In the genomic region with DNA sequence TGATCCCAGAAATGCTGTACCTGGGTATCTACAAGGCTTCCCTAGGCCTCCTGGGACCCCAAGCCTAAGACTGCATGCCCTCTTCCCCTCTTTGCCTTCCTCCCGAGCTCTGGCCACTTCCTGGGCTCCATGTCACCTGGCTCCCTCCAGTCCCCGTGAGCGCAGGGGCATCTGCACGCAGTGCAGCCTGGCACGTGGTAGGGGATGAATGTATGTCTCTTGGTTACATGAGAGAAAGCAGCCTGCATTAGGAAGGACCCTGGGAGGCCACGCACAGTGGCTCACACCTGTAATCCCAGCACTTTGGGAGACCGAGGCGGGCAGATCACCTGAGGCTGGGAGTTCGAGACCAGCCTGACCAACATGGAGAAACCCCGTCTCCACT, we compare ENCODE assay signal across 26 cellular contexts.
"Had no signal": no experiment of that assay in that cellular context is flagged by ENCODE, and none has a peak within 500 bp of the region (broad histone marks: within the 10 kb centered on the region; RNA-seq: fewer than 3 reads in every experiment).

No MANE protein-coding gene starts in this region.

- DNase-seq: activated CD4-positive, alpha-beta T cell treated with anti-CD3 and anti-CD28 coated beads for 48 hours; activated CD4-positive, alpha-beta T cell treated with anti-CD3 and anti-CD28 coated beads, Interleukin-2, amount 50 U/mL, for 48 hours; activated CD8-positive, alpha-beta memory T cell treated with anti-CD3 and anti-CD28 coated beads, Interleukin-2, amount 50 U/mL, for 4 hours; activated naive CD4-positive, alpha-beta T cell; activated naive CD8-positive, alpha-beta T cell treated with anti-CD3 and anti-CD28 coated beads for 36 hours; activated T-cell treated with anti-CD3 and anti-CD28 coated beads, Interleukin-2, amount 50 U/mL, for 1 hour; adrenal gland; body of pancreas; cerebellar nuclear complex; effector memory CD4-positive, alpha-beta T cell; gastrocnemius medialis; glutamatergic neuron; left ventricle myocardium inferior; stimulated activated CD4-positive, alpha-beta T cell treated with anti-CD3 and anti-CD28 coated beads, Interleukin-15, amount 100 ng/mL, for 24 hours; stimulated activated CD4-positive, alpha-beta T cell treated with anti-CD3 and anti-CD28 coated beads, Interleukin-2, amount 100 ng/mL, for 24 hours; substantia nigra; SW 1271; T1000; WERI-Rb-1 had no signal

- H3K4me1 Mint-ChIP-seq: nephron had no signal

- H3K4me3 Mint-ChIP-seq: activated naive CD8-positive, alpha-beta T cell treated with anti-CD3 and anti-CD28 coated beads for 36 hours; nephron; stimulated activated naive CD8-positive, alpha-beta T cell treated with anti-CD3 and anti-CD28 coated beads, Interleukin-15, Interleukin-2, amounts not matched to agents 100 ng/mL and 50 ng/mL, for 24 hours; T-helper 1 cell treated with Interleukin-12 subunit alpha and Interleukin-12 subunit beta and Interleukin-4 antibody, amounts not matched to agents 30 μg/mL and 1 μg/mL, for 36 hours had no signal

- H3K9me3 Mint-ChIP-seq: activated naive CD8-positive, alpha-beta T cell treated with anti-CD3 and anti-CD28 coated beads for 36 hours; nephron; stimulated activated naive CD8-positive, alpha-beta T cell treated with anti-CD3 and anti-CD28 coated beads, Interleukin-15, Interleukin-2, amounts not matched to agents 100 ng/mL and 50 ng/mL, for 24 hours; T-helper 1 cell treated with Interleukin-12 subunit alpha and Interleukin-12 subunit beta and Interleukin-4 antibody, amounts not matched to agents 30 μg/mL and 1 μg/mL, for 36 hours had no signal

- H3K27ac Mint-ChIP-seq: activated naive CD8-positive, alpha-beta T cell treated with anti-CD3 and anti-CD28 coated beads for 36 hours; stimulated activated naive CD8-positive, alpha-beta T cell treated with anti-CD3 and anti-CD28 coated beads, Interleukin-15, Interleukin-2, amounts not matched to agents 100 ng/mL and 50 ng/mL, for 24 hours had no signal

- H3K27me3 Mint-ChIP-seq: activated naive CD8-positive, alpha-beta T cell treated with anti-CD3 and anti-CD28 coated beads for 36 hours; stimulated activated naive CD8-positive, alpha-beta T cell treated with anti-CD3 and anti-CD28 coated beads, Interleukin-15, Interleukin-2, amounts not matched to agents 100 ng/mL and 50 ng/mL, for 24 hours had no signal

- ATAC-seq: activated CD4-positive, CD25-positive, alpha-beta regulatory T cell treated with anti-CD3 and anti-CD28 coated beads, Interleukin-2, amount 50 U/mL, for 24 hours; body of pancreas; gastrocnemius medialis; psoas muscle; upper lobe of right lung had no signal

- FAIRE-seq: islet of Langerhans had no signal
